24 cellular contexts compared by ENCODE assay signal in the genomic region with DNA sequence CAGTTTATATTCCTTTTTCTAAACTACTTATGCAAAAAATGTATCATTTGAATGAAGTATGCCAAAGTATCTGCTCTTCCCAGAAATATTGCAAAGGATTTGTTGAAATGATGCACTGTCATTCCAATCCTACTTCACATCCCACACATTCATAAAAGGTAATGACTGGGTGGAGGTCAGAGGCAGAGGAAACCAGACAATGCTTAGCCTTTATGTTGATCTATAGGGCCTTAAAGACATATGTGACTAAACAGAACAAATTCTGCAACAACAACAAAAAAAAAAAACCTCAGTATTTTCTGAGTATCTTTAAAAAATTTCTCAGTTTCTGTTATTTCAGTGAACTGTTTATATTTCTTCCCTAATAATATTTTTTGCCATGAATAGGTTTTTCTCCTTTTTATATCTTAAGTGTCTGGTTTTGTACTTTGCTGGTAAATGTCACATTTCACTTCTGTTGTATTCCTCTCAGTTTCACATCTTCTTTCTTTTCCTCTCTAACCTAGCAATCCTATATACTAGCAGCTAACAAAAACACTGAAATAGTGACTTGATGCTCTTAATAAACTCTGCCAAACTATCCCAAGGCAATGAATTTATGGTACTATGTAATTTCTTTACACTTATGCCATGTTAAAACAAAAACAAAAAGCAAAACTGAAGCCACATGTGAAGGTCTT.
DNase-seq lines count a peak whose midpoint lies in the region; ATAC-seq, FAIRE-seq and TF ChIP-seq lines count a peak whose summit lies in the region.
"Had no signal": no experiment of that assay in that cellular context is flagged by ENCODE, and none has a peak within 500 bp of the region (broad histone marks: within the 10 kb centered on the region; RNA-seq: fewer than 3 reads in every experiment).

No MANE protein-coding gene starts in this region.

- POLR2A ChIA-PET in GM12878 (lab: Charles Lee) = no interaction called here

- H3K27me3 ChIP-seq in GM12878 (replicated peaks in 1 of 2; ENCODE audit: control insufficient read depth in 2 of 2, insufficient read depth in 2 of 2, low read length in 1 of 2) (no peaks in the 10 kb centered on the region), spleen (replicated peaks in 1 of 7) (no peaks in the 10 kb centered on the region)
- H3K27me3 ChIP-seq: body of pancreas, esophagus squamous epithelium, gastroesophageal sphincter, upper lobe of left lung had no signal

- H3K4me3 ChIP-seq in GM12878 = no peak overlapping the region
- no peak overlapping the region for H3K4me3 ChIP-seq in spleen
- H3K4me3 ChIP-seq: body of pancreas, esophagus squamous epithelium, gastroesophageal sphincter, upper lobe of left lung had no signal

- no peak for TF ChIP-seq EP300 in GM12878 (IDR thresholded peaks at IDR 0.05; ENCODE audit: borderline replicate concordance in 1 of 2, control insufficient read depth in 1 of 2, low read depth in 2 of 2, low read length in 2 of 2)

- TF ChIP-seq POLR2A in GM12878 (IDR thresholded peaks at IDR 0.05; ENCODE audit: low read depth, low read length) = no peak
- TF ChIP-seq POLR2A in spleen (IDR thresholded peaks at IDR 0.05) = no peak

- H3K36me3 ChIP-seq in GM12878 (ENCODE audit: control insufficient read depth in 2 of 2, insufficient read depth in 2 of 2, low read length in 1 of 2) = no peaks in the 10 kb centered on the region
- H3K36me3 ChIP-seq in spleen = no peaks in the 10 kb centered on the region
- H3K36me3 ChIP-seq: esophagus squamous epithelium, gastroesophageal sphincter, upper lobe of left lung had no signal

- BruUV-seq in GM12878 (replicated peaks; lab: Mats Ljungman, UMichigan) = no TSS peak

- FAIRE-seq in GM12878 (lab: Jason Lieb, UNC) = no peak

- H3K79me2 ChIP-seq in GM12878 (ENCODE audit: control insufficient read depth, insufficient read depth, low read length) = no peaks in the 10 kb centered on the region

- H3K9me3 ChIP-seq in GM12878 (replicated peaks; ENCODE audit: control insufficient read depth, insufficient read depth, low read length) = no peaks in the 10 kb centered on the region
- no peaks in the 10 kb centered on the region for H3K9me3 ChIP-seq in spleen
- H3K9me3 ChIP-seq: body of pancreas, esophagus squamous epithelium, gastroesophageal sphincter, upper lobe of left lung had no signal

- intact Hi-C loops in GM12878 (cut with micrococcal nuclease; ENCODE audit: unreplicated experiment) = no loop called here
- intact Hi-C loops in posterior vena cava (cut with DNase I) = no loop called here
- intact Hi-C loops in spleen (cut with DNase I; ENCODE audit: low total_unique reads) = no loop called here

- no peak overlapping the region for H3K4me2 ChIP-seq in GM12878 (ENCODE audit: control insufficient read depth, insufficient read depth)

- DNase-seq in GM12878 (ENCODE audit: low read depth, low spot score) = no peak
- no peak for DNase-seq in posterior vena cava (ENCODE audit: low spot score)
- no peak for DNase-seq in midbrain (lab: John Stamatoyannopoulos, UW)
- no peak for DNase-seq in NCI-H510A treated with DMSO at 0.1 percent for 48 hours (lab: John Stamatoyannopoulos, UW)
- no peak for DNase-seq in spleen
- DNase-seq: activated CD4-positive, alpha-beta T cell treated with anti-CD3 and anti-CD28 coated beads for 48 hours; activated CD8-positive, alpha-beta memory T cell treated with anti-CD3 and anti-CD28 coated beads, Interleukin-2, amount 10 ng/mL, durations not matched to agents 7 days and 5 days; body of pancreas; CD4-positive, alpha-beta T cell; effector CD8-positive, alpha-beta T cell; esophagus squamous epithelium; NCI-H1105; NCI-H526 treated with DMSO at 0.1 percent for 48 hours; occipital lobe; OCI-M1; retina; stimulated activated CD4-positive, alpha-beta T cell treated with anti-CD3 and anti-CD28 coated beads, Interleukin-12 subunit alpha, Interleukin-12 subunit beta, amount 100 ng/mL, for 4 hours; T-cell; upper lobe of left lung had no signal

- no peaks in the 10 kb centered on the region for H3K4me1 ChIP-seq in GM12878 (ENCODE audit: control insufficient read depth, insufficient read depth, low read length)
- H3K4me1 ChIP-seq in spleen = no peaks in the 10 kb centered on the region
- H3K4me1 ChIP-seq: body of pancreas, esophagus squamous epithelium, gastroesophageal sphincter, upper lobe of left lung had no signal

- ATAC-seq in GM18858 (IDR thresholded peaks at IDR 0.05; ENCODE audit: unreplicated experiment) (peak; percentile 74), GM21526 (IDR thresholded peaks at IDR 0.05; ENCODE audit: low FRiP score, unreplicated experiment) (peak; percentile 89), HG03432 (IDR thresholded peaks at IDR 0.05; ENCODE audit: unreplicated experiment) (peak; percentile 88), GM12878 (peak; percentile 40; the same call in 2 of the 3 replicates)
- ATAC-seq: activated CD8-positive, alpha-beta memory T cell treated with anti-CD3 and anti-CD28 coated beads, Interleukin-2, amount 10 ng/mL, durations not matched to agents 7 days and 5 days; body of pancreas; gastroesophageal sphincter; Right ventricle myocardium inferior; T-cell had no signal

- H2AFZ ChIP-seq in GM12878 (ENCODE audit: control insufficient read depth, low read depth, low read length) = no peak overlapping the region

- no peaks in the 10 kb centered on the region for H4K20me1 ChIP-seq in GM12878 (ENCODE audit: control insufficient read depth, insufficient read depth)

- RAD21 ChIA-PET in GM12878 (lab: Charles Lee; ENCODE audit: unreplicated experiment) = no interaction called here

- TF ChIP-seq RAD21 in GM12878 (IDR thresholded peaks at IDR 0.05; ENCODE audit: insufficient read depth, low read depth, low read length) = no peak

- SMC1A ChIA-PET in GM12878 (lab: Charles Lee; ENCODE audit: uncharacterized antibody, unreplicated experiment) = no interaction called here

- H3K27ac ChIP-seq in GM12878 (ENCODE audit: control insufficient read depth, insufficient read depth) = no peak overlapping the region
- H3K27ac ChIP-seq in spleen = no peak overlapping the region
- H3K27ac ChIP-seq: body of pancreas, esophagus squamous epithelium, gastroesophageal sphincter, upper lobe of left lung had no signal

- CTCF ChIA-PET in GM12878 (lab: Yijun Ruan, JAX) = no interaction called here

- TF ChIP-seq CTCF in GM12878 (IDR thresholded peaks at IDR 0.05 in 2 of 3, conservative IDR thresholded peaks at IDR 0.05 in 1 of 3; ENCODE audit: control insufficient read depth in 2 of 3, extremely low read depth in 1 of 3, insufficient read depth in 1 of 3, low read depth in 3 of 3, low read length in 3 of 3) (no peak), spleen (IDR thresholded peaks at IDR 0.05 in 8 of 11, conservative IDR thresholded peaks at IDR 0.05 in 3 of 11) (no peak)

- no peak overlapping the region for H3K9ac ChIP-seq in GM12878 (ENCODE audit: control insufficient read depth, insufficient read depth, low read length)

- in situ Hi-C loops in GM12878 (cut with MboI) = no loop called here

TF ChIP-seq in GM12878, 131 proteins besides CTCF, POLR2A, EP300 and RAD21:
- TF ChIP-seq BACH1 (IDR thresholded peaks at IDR 0.05; ENCODE audit: borderline replicate concordance) = no peak
- TF ChIP-seq NBN (IDR thresholded peaks at IDR 0.05) = 0 out of 2 replicates have a peak, but pooled peaks have one; percentile 33
- 0 out of 2 replicates have a peak, but pooled peaks have one; percentile 15 for TF ChIP-seq SPI1 (IDR thresholded peaks at IDR 0.05; ENCODE audit: borderline replicate concordance, insufficient read depth, low read depth, low read length)
- 0 out of 2 replicates have a peak, but pooled peaks have one; percentile 18 for TF ChIP-seq RELB (IDR thresholded peaks at IDR 0.05; ENCODE audit: low read depth)
